2 cellular contexts compared by ENCODE assay signal in genomic region chr17:57991537-57991936, GRCh38.
TF ChIP-seq lines count a peak whose summit lies in the region.

No MANE protein-coding gene starts in this region.

TF ChIP-seq in HEK293, 187 proteins besides CTCF, POLR2A, EP300 and RAD21:
- TF ChIP-seq YY1 (tag by site-specific recombination; IDR thresholded peaks at IDR 0.05) (no peak), ZFP69B (tag by site-specific recombination; IDR thresholded peaks at IDR 0.05) (no peak), PATZ1 (tag by site-specific recombination; IDR thresholded peaks at IDR 0.05) (0 out of 2 replicates have a peak, but pooled peaks have one; percentile 24), ZNF837 (tag by site-specific recombination; IDR thresholded peaks at IDR 0.05) (no peak), ZEB2 (tag by site-specific recombination; IDR thresholded peaks at IDR 0.05) (peak; percentile 24; the same call in 1 of the 2 replicates)

TF ChIP-seq in K562, 482 proteins besides CTCF, POLR2A, EP300 and RAD21:
- TF ChIP-seq NR2C2 (CRISPR knock-in tag; IDR thresholded peaks at IDR 0.05) (no peak), NR2C2 (tag; IDR thresholded peaks at IDR 0.05) (peak; percentile 34), EHMT2 (IDR thresholded peaks at IDR 0.05) (no peak), NR2C1 (IDR thresholded peaks at IDR 0.05) (peak; percentile 48; the same call in 1 of the 2 replicates), NR2C1 (tag; IDR thresholded peaks at IDR 0.05) (peak; percentile 65), TCF3 (CRISPR knock-in tag; IDR thresholded peaks at IDR 0.05) (peak; percentile 36), CBFA2T3 (IDR thresholded peaks at IDR 0.05) (peak; percentile 68), ARID1B (IDR thresholded peaks at IDR 0.05) (peak; percentile 43; the same call in 1 of the 2 replicates), LEF1 (IDR thresholded peaks at IDR 0.05) (peak; percentile 48; the same call in 1 of the 2 replicates), DPF2 (IDR thresholded peaks at IDR 0.05) (peak; percentile 54), ZNF436 (CRISPR knock-in tag; IDR thresholded peaks at IDR 0.05) (no peak), SMARCA4 (IDR thresholded peaks at IDR 0.05) (0 out of 2 replicates have a peak, but pooled peaks have one; percentile 19), ZNF511 (CRISPR knock-in tag; IDR thresholded peaks at IDR 0.05) (no peak), POLR2AphosphoS5 (IDR thresholded peaks at IDR 0.05; ENCODE audit: control insufficient read depth, insufficient read depth, low read depth, low read length) (0 out of 2 replicates have a peak, but pooled peaks have one; percentile 39), CBFA2T2 (conservative IDR thresholded peaks at IDR 0.05) (peak; percentile 23; the same call in 1 of the 2 replicates), NONO (IDR thresholded peaks at IDR 0.05; ENCODE audit: low read depth in 2 of 2, low read length in 1 of 2) (no peak), TAL1 (IDR thresholded peaks at IDR 0.05) (peak; percentile 18; the same call in 1 of the 2 replicates), ZNF318 (IDR thresholded peaks at IDR 0.05; ENCODE audit: borderline replicate concordance in 1 of 2, low read depth in 1 of 2) (no peak)
- TF ChIP-seq, protein P1, sequence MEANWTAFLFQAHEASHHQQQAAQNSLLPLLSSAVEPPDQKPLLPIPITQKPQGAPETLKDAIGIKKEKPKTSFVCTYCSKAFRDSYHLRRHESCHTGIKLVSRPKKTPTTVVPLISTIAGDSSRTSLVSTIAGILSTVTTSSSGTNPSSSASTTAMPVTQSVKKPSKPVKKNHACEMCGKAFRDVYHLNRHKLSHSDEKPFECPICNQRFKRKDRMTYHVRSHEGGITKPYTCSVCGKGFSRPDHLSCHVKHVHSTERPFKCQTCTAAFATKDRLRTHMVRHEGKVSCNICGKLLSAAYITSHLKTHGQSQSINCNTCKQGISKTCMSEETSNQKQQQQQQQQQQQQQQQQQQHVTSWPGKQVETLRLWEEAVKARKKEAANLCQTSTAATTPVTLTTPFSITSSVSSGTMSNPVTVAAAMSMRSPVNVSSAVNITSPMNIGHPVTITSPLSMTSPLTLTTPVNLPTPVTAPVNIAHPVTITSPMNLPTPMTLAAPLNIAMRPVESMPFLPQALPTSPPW (CRISPR knock-in tag; IDR thresholded peaks at IDR 0.05): peak; percentile 42
